In the genomic region with DNA sequence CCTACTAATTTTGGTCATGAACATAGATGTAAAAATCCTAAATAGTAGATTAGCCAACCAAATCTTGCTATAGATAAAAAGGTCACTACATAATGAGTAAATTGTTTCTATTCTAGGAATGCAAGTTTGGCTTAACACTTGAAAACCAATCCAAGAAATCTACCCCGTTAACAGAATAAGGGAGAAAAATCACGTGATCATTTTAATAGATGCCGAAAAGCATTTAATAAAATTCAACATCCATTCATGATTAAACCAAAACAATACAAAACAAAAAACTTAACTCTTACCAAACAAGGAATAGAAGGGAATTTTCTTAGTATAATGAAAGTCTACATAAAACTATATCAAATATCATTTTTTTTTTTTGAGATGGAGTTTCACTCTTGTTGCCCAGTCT, we compare ENCODE assay signal across 11 cellular contexts.
"Had no signal": no experiment of that assay in that cellular context is flagged by ENCODE, and none has a peak within 500 bp of the region (broad histone marks: within the 10 kb centered on the region; RNA-seq: fewer than 3 reads in every experiment).

No MANE protein-coding gene starts in this region.

- DNase-seq: GM23248, GOT3, H7, H9, HCEC 1CT, HFFc6 had no signal

- H3K9me3 Mint-ChIP-seq: GM23338, H9, HFFc6 had no signal

- H3K9ac ChIP-seq: GM23248 had no signal

- H3K27ac ChIP-seq: GM23248 had no signal

- H3K4me2 ChIP-seq: GM23338 had no signal

- H3K4me3 ChIP-seq: GM23248, GM23338, HAP-1 had no signal

- H3K27ac Mint-ChIP-seq: GM23338, H9, HFFc6 had no signal

- H3K36me3 ChIP-seq: HAP-1 had no signal

- H3K4me3 Mint-ChIP-seq: GM23338, H9, HFFc6 had no signal

- H3K4me1 Mint-ChIP-seq: GM23338, H9 had no signal

- H2AFZ ChIP-seq: GM23248, GM23338 had no signal

- H3K9me3 ChIP-seq: HAP-1 had no signal

- H3K4me1 ChIP-seq: HAP-1 had no signal

- FAIRE-seq: H1, H54 had no signal

- ATAC-seq: GM23338, HCT116 had no signal
